In the genomic region with DNA sequence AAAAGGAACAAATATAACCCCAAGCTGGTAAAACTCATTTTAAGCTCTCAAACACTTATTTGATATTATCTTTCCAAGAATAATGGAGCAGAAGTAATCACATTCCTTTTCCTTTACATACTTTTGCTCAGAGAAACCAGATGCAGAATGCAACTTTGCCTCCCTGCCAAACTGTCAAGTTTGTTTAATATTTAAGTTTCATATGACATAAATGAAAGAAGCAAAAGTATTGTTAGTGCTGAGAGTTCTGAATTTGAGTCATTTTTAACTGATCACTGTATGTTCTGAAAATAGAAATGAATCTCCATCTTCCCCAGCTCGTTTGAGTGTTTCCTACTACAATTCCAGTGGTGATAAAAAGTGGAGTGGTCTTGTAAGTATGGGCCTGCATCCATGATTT, we compare ENCODE assay signal across 1 cellular context.
A peak's percentile ranks its signal among the peaks of the same experiment; 100 is the strongest.
TF ChIP-seq lines count a peak whose summit lies in the region.

No MANE protein-coding gene starts in this region.

TF ChIP-seq in GM12878, 131 proteins besides CTCF, POLR2A, EP300 and RAD21:
- TF ChIP-seq CREM (IDR thresholded peaks at IDR 0.05; ENCODE audit: low read depth): peak; percentile 33; the same call in 1 of the 2 replicates
- TF ChIP-seq, protein P1, sequence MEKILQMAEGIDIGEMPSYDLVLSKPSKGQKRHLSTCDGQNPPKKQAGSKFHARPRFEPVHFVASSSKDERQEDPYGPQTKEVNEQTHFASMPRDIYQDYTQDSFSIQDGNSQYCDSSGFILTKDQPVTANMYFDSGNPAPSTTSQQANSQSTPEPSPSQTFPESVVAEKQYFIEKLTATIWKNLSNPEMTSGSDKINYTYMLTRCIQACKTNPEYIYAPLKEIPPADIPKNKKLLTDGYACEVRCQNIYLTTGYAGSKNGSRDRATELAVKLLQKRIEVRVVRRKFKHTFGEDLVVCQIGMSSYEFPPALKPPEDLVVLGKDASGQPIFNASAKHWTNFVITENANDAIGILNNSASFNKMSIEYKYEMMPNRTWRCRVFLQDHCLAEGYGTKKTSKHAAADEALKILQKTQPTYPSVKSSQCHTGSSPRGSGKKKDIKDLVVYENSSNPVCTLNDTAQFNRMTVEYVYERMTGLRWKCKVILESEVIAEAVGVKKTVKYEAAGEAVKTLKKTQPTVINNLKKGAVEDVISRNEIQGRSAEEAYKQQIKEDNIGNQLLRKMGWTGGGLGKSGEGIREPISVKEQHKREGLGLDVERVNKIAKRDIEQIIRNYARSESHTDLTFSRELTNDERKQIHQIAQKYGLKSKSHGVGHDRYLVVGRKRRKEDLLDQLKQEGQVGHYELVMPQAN (conservative IDR thresholded peaks at IDR 0.05): no peak
- TF ChIP-seq BCL11A (IDR thresholded peaks at IDR 0.05; ENCODE audit: low read depth, low read length): no peak
- TF ChIP-seq JUNB (IDR thresholded peaks at IDR 0.05): peak; percentile 68; the same call in 1 of the 2 replicates
- TF ChIP-seq, protein P2, sequence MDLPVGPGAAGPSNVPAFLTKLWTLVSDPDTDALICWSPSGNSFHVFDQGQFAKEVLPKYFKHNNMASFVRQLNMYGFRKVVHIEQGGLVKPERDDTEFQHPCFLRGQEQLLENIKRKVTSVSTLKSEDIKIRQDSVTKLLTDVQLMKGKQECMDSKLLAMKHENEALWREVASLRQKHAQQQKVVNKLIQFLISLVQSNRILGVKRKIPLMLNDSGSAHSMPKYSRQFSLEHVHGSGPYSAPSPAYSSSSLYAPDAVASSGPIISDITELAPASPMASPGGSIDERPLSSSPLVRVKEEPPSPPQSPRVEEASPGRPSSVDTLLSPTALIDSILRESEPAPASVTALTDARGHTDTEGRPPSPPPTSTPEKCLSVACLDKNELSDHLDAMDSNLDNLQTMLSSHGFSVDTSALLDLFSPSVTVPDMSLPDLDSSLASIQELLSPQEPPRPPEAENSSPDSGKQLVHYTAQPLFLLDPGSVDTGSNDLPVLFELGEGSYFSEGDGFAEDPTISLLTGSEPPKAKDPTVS (IDR thresholded peaks at IDR 0.05; ENCODE audit: low read depth, low read length): no peak
- TF ChIP-seq IRF5 (IDR thresholded peaks at IDR 0.05; ENCODE audit: borderline replicate concordance): no peak
TF ChIP-seq in GM12878: peak in this region for 2.
